13 cellular contexts compared by ENCODE assay signal in the genomic region with DNA sequence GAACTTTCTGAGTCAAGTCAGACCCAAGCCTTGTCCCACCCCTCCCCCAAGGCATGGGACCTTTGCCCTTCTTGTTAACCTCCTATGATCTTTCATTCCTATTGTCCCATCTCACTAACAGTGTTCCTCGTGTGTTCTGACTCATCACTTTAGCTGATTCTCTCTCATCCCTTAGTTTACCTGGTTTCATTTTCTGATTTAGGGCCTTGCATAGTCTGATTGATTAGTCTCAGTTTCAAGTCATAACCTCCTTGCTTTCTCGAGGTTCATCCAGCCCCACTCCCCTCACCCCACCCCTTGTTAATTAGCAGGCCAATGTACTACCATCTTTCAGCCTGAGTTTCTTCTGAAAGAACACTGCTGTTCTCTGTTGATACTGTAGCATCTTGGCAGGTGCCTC.
DNase-seq lines count a peak whose midpoint lies in the region; ATAC-seq, FAIRE-seq and TF ChIP-seq lines count a peak whose summit lies in the region.
"Had no signal": no experiment of that assay in that cellular context is flagged by ENCODE, and none has a peak within 500 bp of the region (broad histone marks: within the 10 kb centered on the region; RNA-seq: fewer than 3 reads in every experiment).

No MANE protein-coding gene starts in this region.

- H3K27me3 ChIP-seq in HepG2 (ENCODE audit: control insufficient read depth in 1 of 2, insufficient read depth in 2 of 2, low read length in 2 of 2) (no peaks in the 10 kb centered on the region), A673 (replicated peaks; ENCODE audit: insufficient read depth, low read depth, low read length, poor library complexity) (no peaks in the 10 kb centered on the region)

- no TSS peak for BruUV-seq in HepG2 (replicated peaks; lab: Mats Ljungman, UMichigan)
- no TSS peak for BruUV-seq in A673 (replicated peaks; lab: Mats Ljungman, UMichigan)

- WGBS in HepG2 (ENCODE audit: low lambda C conversion rate): 59% methylated on average over 2 of the region's 2 CpGs

- CTCF ChIA-PET in HepG2 (lab: Yijun Ruan, JAX; ENCODE audit: low intra/inter-chr PET ratio, low total read pairs) (no interaction called here), A673 (lab: Charles Lee) (no interaction called here)

- no peak for ATAC-seq in activated T-cell treated with anti-CD3 and anti-CD28 coated beads, Interleukin-2, amount 50 U/mL, for 4 hours
- ATAC-seq in GM21723 (IDR thresholded peaks at IDR 0.05; ENCODE audit: unreplicated experiment): peak; percentile 42
- peak; percentile 40 for ATAC-seq in HG03442 (IDR thresholded peaks at IDR 0.05; ENCODE audit: unreplicated experiment)
- no peak for ATAC-seq in HepG2
- ATAC-seq: HCT116 had no signal

- H4K20me1 ChIP-seq in HepG2 (ENCODE audit: insufficient read depth, low read length): no peaks in the 10 kb centered on the region

- no peak for TF ChIP-seq POLR2A in HepG2 (IDR thresholded peaks at IDR 0.05; ENCODE audit: insufficient read depth in 1 of 2, low read depth in 2 of 2, low read length in 2 of 2)

- no peaks in the 10 kb centered on the region for H3K27me3 Mint-ChIP-seq in activated T-cell treated with anti-CD3 and anti-CD28 coated beads, Interleukin-2, amount 50 U/mL, for 4 hours (ENCODE audit: low read depth)
- no peaks in the 10 kb centered on the region for H3K27me3 Mint-ChIP-seq in endothelial cell (ENCODE audit: unreplicated experiment)

- no peak overlapping the region for H3K27ac ChIP-seq in HepG2 (ENCODE audit: extremely low read length, insufficient read depth, low read length)
- H3K27ac ChIP-seq in A673 (ENCODE audit: low read depth, low read length, poor library complexity, severe bottlenecking): no peak overlapping the region

- peak; percentile 22 to 30 for DNase-seq in activated T-cell treated with anti-CD3 and anti-CD28 coated beads, Interleukin-2, amount 50 U/mL, for 48 hours
- DNase-seq in activated T-cell treated with anti-CD3 and anti-CD28 coated beads, Interleukin-2, amount 50 U/mL, for 4 hours: no peak
- DNase-seq in HepG2 (ENCODE audit: low spot score) (peak; percentile 1), A673 (ENCODE audit: low spot score) (no peak), medulla oblongata (ENCODE audit: extremely low spot score) (no peak), endothelial cell (ENCODE audit: low spot score) (no peak)
- DNase-seq: central memory CD4-positive, alpha-beta T cell; NCI-H2029 treated with DMSO at 0.1 percent for 48 hours had no signal

- H3K9me3 Mint-ChIP-seq in activated T-cell treated with anti-CD3 and anti-CD28 coated beads, Interleukin-2, amount 50 U/mL, for 4 hours: no peaks in the 10 kb centered on the region
- no peaks in the 10 kb centered on the region for H3K9me3 Mint-ChIP-seq in endothelial cell (ENCODE audit: unreplicated experiment)

- in situ Hi-C loops in HepG2 (cut with HindIII; ENCODE audit: extremely low pct_ligation_motif_present, low pct_unique_long_range_greater_than_20kb): no loop called here

- H3K4me2 ChIP-seq in HepG2 (ENCODE audit: low read depth, low read length): no peak overlapping the region

- H3K36me3 ChIP-seq in HepG2 (replicated peaks in 1 of 2; ENCODE audit: control insufficient read depth in 1 of 2, insufficient read depth in 2 of 2, low read length in 2 of 2) (no peaks in the 10 kb centered on the region), A673 (ENCODE audit: insufficient read depth, low read length, poor library complexity, severe bottlenecking) (no peaks in the 10 kb centered on the region)

- no peaks in the 10 kb centered on the region for H3K36me3 Mint-ChIP-seq in activated T-cell treated with anti-CD3 and anti-CD28 coated beads, Interleukin-2, amount 50 U/mL, for 4 hours (ENCODE audit: insufficient read depth)
- H3K36me3 Mint-ChIP-seq in endothelial cell (ENCODE audit: low read depth, unreplicated experiment): no peaks in the 10 kb centered on the region

- no peak overlapping the region for H2AFZ ChIP-seq in HepG2 (ENCODE audit: low read length)

- peaks cover 30% of the 10 kb centered on the region for H3K4me1 Mint-ChIP-seq in activated T-cell treated with anti-CD3 and anti-CD28 coated beads, Interleukin-2, amount 50 U/mL, for 4 hours (ENCODE audit: low read depth)
- H3K4me1 Mint-ChIP-seq in endothelial cell (ENCODE audit: unreplicated experiment): no peaks in the 10 kb centered on the region

- no peaks in the 10 kb centered on the region for H3K9me3 ChIP-seq in HepG2 (ENCODE audit: low read length)
- H3K9me3 ChIP-seq in A673 (ENCODE audit: low read depth, low read length, poor library complexity, severe bottlenecking): no peaks in the 10 kb centered on the region

- H3K27ac Mint-ChIP-seq in endothelial cell (ENCODE audit: unreplicated experiment): no peak overlapping the region

- no peak overlapping the region for H3K4me3 ChIP-seq in HepG2 (replicated peaks in 1 of 3; ENCODE audit: insufficient read depth in 1 of 3, low read depth in 2 of 3, low read length in 3 of 3)
- no peak overlapping the region for H3K4me3 ChIP-seq in A673 (ENCODE audit: low read depth, low read length, poor library complexity, severe bottlenecking)
- H3K4me3 ChIP-seq: smooth muscle cell had no signal

- no peak for TF ChIP-seq RAD21 in HepG2 (CRISPR knock-in tag; IDR thresholded peaks at IDR 0.05)

- H3K4me1 ChIP-seq in HepG2 (ENCODE audit: insufficient read depth, low read length): 0 out of 2 replicates have a peak, but pooled peaks cover 9% of the 10 kb centered on the region
- no peaks in the 10 kb centered on the region for H3K4me1 ChIP-seq in A673 (ENCODE audit: insufficient read depth, low read length, poor library complexity, severe bottlenecking)

- TF ChIP-seq EP300 in HepG2 (IDR thresholded peaks at IDR 0.05; ENCODE audit: low read depth in 2 of 2, low read length in 2 of 2) (no peak), HepG2 (CRISPR knock-in tag; IDR thresholded peaks at IDR 0.05; ENCODE audit: borderline replicate concordance) (no peak)

- TF ChIP-seq CTCF in HepG2 (CRISPR knock-in tag; IDR thresholded peaks at IDR 0.05): no peak
- TF ChIP-seq CTCF in A673 (conservative IDR thresholded peaks at IDR 0.05; ENCODE audit: low read depth, low read length): no peak
- no peak for TF ChIP-seq CTCF in endothelial cell (IDR thresholded peaks at IDR 0.05; ENCODE audit: unreplicated experiment)

- POLR2A ChIA-PET in HepG2 (lab: Yijun Ruan, JAX): no interaction called here
- POLR2A ChIA-PET in A673 (lab: Charles Lee; ENCODE audit: low non-redundant PET): no interaction called here

- no peak overlapping the region for H3K4me3 Mint-ChIP-seq in activated T-cell treated with anti-CD3 and anti-CD28 coated beads, Interleukin-2, amount 50 U/mL, for 4 hours
- no peak overlapping the region for H3K4me3 Mint-ChIP-seq in endothelial cell (ENCODE audit: unreplicated experiment)

- H3K9ac ChIP-seq in HepG2 (ENCODE audit: insufficient read depth, low read depth, low read length): no peak overlapping the region

- H3K79me2 ChIP-seq in HepG2 (ENCODE audit: insufficient read depth, low read length): no peaks in the 10 kb centered on the region

- intact Hi-C loops in HepG2 (cut with micrococcal nuclease; ENCODE audit: unreplicated experiment) (no loop called here), A673 (cut with micrococcal nuclease; ENCODE audit: unreplicated experiment) (no loop called here)

- no peak for FAIRE-seq in HepG2 (lab: Jason Lieb, UNC)
- FAIRE-seq: keratinocyte had no signal

TF ChIP-seq in HepG2, 621 proteins besides CTCF, POLR2A, EP300 and RAD21 (continues in another document):
- TF ChIP-seq, protein P1, sequence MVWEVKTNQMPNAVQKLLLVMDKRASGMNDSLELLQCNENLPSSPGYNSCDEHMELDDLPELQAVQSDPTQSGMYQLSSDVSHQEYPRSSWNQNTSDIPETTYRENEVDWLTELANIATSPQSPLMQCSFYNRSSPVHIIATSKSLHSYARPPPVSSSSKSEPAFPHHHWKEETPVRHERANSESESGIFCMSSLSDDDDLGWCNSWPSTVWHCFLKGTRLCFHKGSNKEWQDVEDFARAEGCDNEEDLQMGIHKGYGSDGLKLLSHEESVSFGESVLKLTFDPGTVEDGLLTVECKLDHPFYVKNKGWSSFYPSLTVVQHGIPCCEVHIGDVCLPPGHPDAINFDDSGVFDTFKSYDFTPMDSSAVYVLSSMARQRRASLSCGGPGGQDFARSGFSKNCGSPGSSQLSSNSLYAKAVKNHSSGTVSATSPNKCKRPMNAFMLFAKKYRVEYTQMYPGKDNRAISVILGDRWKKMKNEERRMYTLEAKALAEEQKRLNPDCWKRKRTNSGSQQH (CRISPR knock-in tag; IDR thresholded peaks at IDR 0.05; ENCODE audit: low read depth): no peak
- TF ChIP-seq TOPORS (CRISPR knock-in tag; IDR thresholded peaks at IDR 0.05) (no peak), MAFF (IDR thresholded peaks at IDR 0.05; ENCODE audit: low read depth, low read length) (peak; percentile 14; the same call in 1 of the 2 replicates)
- TF ChIP-seq, protein P2, sequence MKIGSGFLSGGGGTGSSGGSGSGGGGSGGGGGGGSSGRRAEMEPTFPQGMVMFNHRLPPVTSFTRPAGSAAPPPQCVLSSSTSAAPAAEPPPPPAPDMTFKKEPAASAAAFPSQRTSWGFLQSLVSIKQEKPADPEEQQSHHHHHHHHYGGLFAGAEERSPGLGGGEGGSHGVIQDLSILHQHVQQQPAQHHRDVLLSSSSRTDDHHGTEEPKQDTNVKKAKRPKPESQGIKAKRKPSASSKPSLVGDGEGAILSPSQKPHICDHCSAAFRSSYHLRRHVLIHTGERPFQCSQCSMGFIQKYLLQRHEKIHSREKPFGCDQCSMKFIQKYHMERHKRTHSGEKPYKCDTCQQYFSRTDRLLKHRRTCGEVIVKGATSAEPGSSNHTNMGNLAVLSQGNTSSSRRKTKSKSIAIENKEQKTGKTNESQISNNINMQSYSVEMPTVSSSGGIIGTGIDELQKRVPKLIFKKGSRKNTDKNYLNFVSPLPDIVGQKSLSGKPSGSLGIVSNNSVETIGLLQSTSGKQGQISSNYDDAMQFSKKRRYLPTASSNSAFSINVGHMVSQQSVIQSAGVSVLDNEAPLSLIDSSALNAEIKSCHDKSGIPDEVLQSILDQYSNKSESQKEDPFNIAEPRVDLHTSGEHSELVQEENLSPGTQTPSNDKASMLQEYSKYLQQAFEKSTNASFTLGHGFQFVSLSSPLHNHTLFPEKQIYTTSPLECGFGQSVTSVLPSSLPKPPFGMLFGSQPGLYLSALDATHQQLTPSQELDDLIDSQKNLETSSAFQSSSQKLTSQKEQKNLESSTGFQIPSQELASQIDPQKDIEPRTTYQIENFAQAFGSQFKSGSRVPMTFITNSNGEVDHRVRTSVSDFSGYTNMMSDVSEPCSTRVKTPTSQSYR (CRISPR knock-in tag; IDR thresholded peaks at IDR 0.05; ENCODE audit: borderline replicate concordance): peak; percentile 19; the same call in 1 of the 2 replicates

Comparison
In these comparisons a context has a peak if more than half of its experiments do, and no peak if none do; other contexts are left out.
1. DNase-seq: peak in activated T-cell treated with anti-CD3 and anti-CD28 coated beads, Interleukin-2, amount 50 U/mL, for 48 hours (2 of 2) and HepG2 (single experiment); none in activated T-cell treated with anti-CD3 and anti-CD28 coated beads, Interleukin-2, amount 50 U/mL, for 4 hours (single experiment), A673 (single experiment), medulla oblongata (single experiment) and endothelial cell (single experiment).
2. ATAC-seq: peak in GM21723 (single experiment) and HG03442 (single experiment); none in activated T-cell treated with anti-CD3 and anti-CD28 coated beads, Interleukin-2, amount 50 U/mL, for 4 hours (0 of 2) and HepG2 (single experiment).